13 cellular contexts compared by ENCODE assay signal in the genomic region with DNA sequence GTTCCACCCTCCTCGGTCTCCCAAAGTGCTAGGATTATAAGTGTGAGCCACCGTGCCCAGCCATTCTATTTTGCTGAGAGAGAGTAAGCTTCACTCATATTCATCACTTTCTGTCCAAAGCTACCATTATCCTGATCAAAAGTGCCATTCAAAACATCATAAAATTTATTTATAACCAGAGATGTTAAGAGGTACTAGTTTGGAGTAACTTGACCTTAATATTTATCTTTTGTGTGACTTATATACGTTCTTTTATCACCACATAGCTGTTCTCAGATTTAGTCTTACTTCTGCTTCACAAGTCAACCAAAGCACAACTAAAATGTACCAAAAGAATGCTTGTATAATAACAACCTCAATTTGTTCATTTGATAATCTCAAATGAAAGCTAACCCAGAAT. TPM values are rescaled to one million over a fixed set of nuclear protein-coding genes. Genes with fewer than 3 reads are reported as not detected.
DNase-seq lines count a peak whose midpoint lies in the region; ATAC-seq lines count a peak whose summit lies in the region.
"Had no signal": no experiment of that assay in that cellular context is flagged by ENCODE, and none has a peak within 500 bp of the region (broad histone marks: within the 10 kb centered on the region; RNA-seq: fewer than 3 reads in every experiment).

No MANE protein-coding gene starts in this region.

- H3K27ac ChIP-seq in CD4-positive, alpha-beta memory T cell (ENCODE audit: low read depth, low read length), result no peak overlapping the region
- H3K27ac ChIP-seq: SJSA1 had no signal

- H3K4me1 Mint-ChIP-seq in CD4-positive, alpha-beta memory T cell, result peaks cover 47 to 86% (median 62%) of the 10 kb centered on the region in 4 donors
- H3K4me1 Mint-ChIP-seq in IgD-negative memory B cell (peaks cover 52 to 54% (median 54%) of the 10 kb centered on the region in 3 donors), memory B cell (peaks cover 31% of the 10 kb centered on the region)
- peaks cover 49% of the 10 kb centered on the region for H3K4me1 Mint-ChIP-seq in stimulated activated effector memory CD8-positive, alpha-beta T cell treated with anti-CD3 and anti-CD28 coated beads, Interleukin-12 subunit alpha, Interleukin-12 subunit beta, amount 100 ng/mL, for 72 hours
- peaks cover 37% of the 10 kb centered on the region for H3K4me1 Mint-ChIP-seq in activated naive CD8-positive, alpha-beta T cell treated with anti-CD3 and anti-CD28 coated beads for 36 hours

- CTCF ChIA-PET in CD4-positive, alpha-beta memory T cell (lab: Charles Lee; ENCODE audit: partially characterized antibody), result interaction anchor here (1.2 kb wide), 1 partner anchor 30 kb away, joined by 3 read pairs; no protein-coding TSS in a partner anchor

- POLR2A ChIA-PET in CD4-positive, alpha-beta memory T cell (lab: Charles Lee; ENCODE audit: partially characterized antibody), result interaction anchor here (1.3 to 5.2 kb wide), 2 partner anchors 15 to 18 kb away, joined by 5 to 27 read pairs; a partner anchor contains a TSS

- peaks cover 58% of the 10 kb centered on the region for H3K4me1 ChIP-seq in CD4-positive, alpha-beta memory T cell (ENCODE audit: insufficient read depth, low read length)

- DNase-seq in CD4-positive, alpha-beta memory T cell, result no peak
- DNase-seq in memory B cell (ENCODE audit: low spot score in 2 of 2), result no peak
- DNase-seq in stimulated activated effector memory CD8-positive, alpha-beta T cell treated with anti-CD3 and anti-CD28 coated beads, Interleukin-12 subunit alpha, Interleukin-12 subunit beta, amount 100 ng/mL, for 72 hours (ENCODE audit: low spot score in 2 of 2), result no peak
- no peak for DNase-seq in activated naive CD8-positive, alpha-beta T cell treated with anti-CD3 and anti-CD28 coated beads for 36 hours
- no peak for DNase-seq in NAMALWA (ENCODE audit: low spot score)
- DNase-seq: BE2C, Kasumi-1, NCI-H2029, NCI-H2171 treated with DMSO at 0.1 percent for 48 hours had no signal

- H3K27ac Mint-ChIP-seq in CD4-positive, alpha-beta memory T cell, result peak overlapping the region in 4 of 7 donors; percentile 51 to 57 (median 54)
- H3K27ac Mint-ChIP-seq in IgD-negative memory B cell (peak overlapping the region; percentile 43 to 94 (median 89)), memory B cell (peak overlapping the region; percentile 80)
- peak overlapping the region; percentile 32 for H3K27ac Mint-ChIP-seq in stimulated activated effector memory CD8-positive, alpha-beta T cell treated with anti-CD3 and anti-CD28 coated beads, Interleukin-12 subunit alpha, Interleukin-12 subunit beta, amount 100 ng/mL, for 72 hours
- H3K27ac Mint-ChIP-seq in activated naive CD8-positive, alpha-beta T cell treated with anti-CD3 and anti-CD28 coated beads for 36 hours, result no peak overlapping the region

- H3K36me3 ChIP-seq in CD4-positive, alpha-beta memory T cell (ENCODE audit: insufficient read depth, low read length), result no peaks in the 10 kb centered on the region

- H3K4me3 ChIP-seq in CD4-positive, alpha-beta memory T cell (ENCODE audit: low read length in 2 of 2), result no peak overlapping the region
- H3K4me3 ChIP-seq: HAP-1, SJSA1 had no signal

- H3K27me3 ChIP-seq in CD4-positive, alpha-beta memory T cell (ENCODE audit: insufficient read depth, low read length), result no peaks in the 10 kb centered on the region
- H3K27me3 ChIP-seq: BE2C, SJSA1 had no signal

- intact Hi-C loops in CD4-positive, alpha-beta memory T cell (cut with micrococcal nuclease), result loop anchor here (2.0 kb wide), 1 partner anchor 17 kb away; no protein-coding TSS in a partner anchor

- ATAC-seq in memory B cell (ENCODE audit: low read depth) (no peak), GM19455 (IDR thresholded peaks at IDR 0.05; ENCODE audit: unreplicated experiment) (no peak)
- no peak for ATAC-seq in stimulated activated effector memory CD8-positive, alpha-beta T cell treated with anti-CD3 and anti-CD28 coated beads, Interleukin-12 subunit alpha, Interleukin-12 subunit beta, amount 100 ng/mL, for 72 hours

- H3K36me3 Mint-ChIP-seq in CD4-positive, alpha-beta memory T cell, result peaks cover 26 to 40% of the 10 kb centered on the region in 2 donors
- no peaks in the 10 kb centered on the region for H3K36me3 Mint-ChIP-seq in IgD-negative memory B cell
- peaks cover 6% of the 10 kb centered on the region for H3K36me3 Mint-ChIP-seq in memory B cell
- H3K36me3 Mint-ChIP-seq in stimulated activated effector memory CD8-positive, alpha-beta T cell treated with anti-CD3 and anti-CD28 coated beads, Interleukin-12 subunit alpha, Interleukin-12 subunit beta, amount 100 ng/mL, for 72 hours, result peaks cover 69% of the 10 kb centered on the region
- H3K36me3 Mint-ChIP-seq in activated naive CD8-positive, alpha-beta T cell treated with anti-CD3 and anti-CD28 coated beads for 36 hours, result peaks cover 40% of the 10 kb centered on the region

- peaks cover 0 to 2% (median 0%) of the 10 kb centered on the region in 8 donors for H3K9me3 Mint-ChIP-seq in CD4-positive, alpha-beta memory T cell
- H3K9me3 Mint-ChIP-seq in IgD-negative memory B cell, result no peaks in the 10 kb centered on the region
- H3K9me3 Mint-ChIP-seq in memory B cell, result no peaks in the 10 kb centered on the region
- no peaks in the 10 kb centered on the region for H3K9me3 Mint-ChIP-seq in stimulated activated effector memory CD8-positive, alpha-beta T cell treated with anti-CD3 and anti-CD28 coated beads, Interleukin-12 subunit alpha, Interleukin-12 subunit beta, amount 100 ng/mL, for 72 hours
- H3K9me3 Mint-ChIP-seq in activated naive CD8-positive, alpha-beta T cell treated with anti-CD3 and anti-CD28 coated beads for 36 hours, result peaks cover 2% of the 10 kb centered on the region

- no peaks in the 10 kb centered on the region for H3K27me3 Mint-ChIP-seq in CD4-positive, alpha-beta memory T cell
- H3K27me3 Mint-ChIP-seq in IgD-negative memory B cell (no peaks in the 10 kb centered on the region), memory B cell (no peaks in the 10 kb centered on the region)
- no peaks in the 10 kb centered on the region for H3K27me3 Mint-ChIP-seq in activated naive CD8-positive, alpha-beta T cell treated with anti-CD3 and anti-CD28 coated beads for 36 hours

- H3K4me3 Mint-ChIP-seq in CD4-positive, alpha-beta memory T cell, result peak overlapping the region in 3 of 8 donors; percentile 7 to 44 (median 27)
- H3K4me3 Mint-ChIP-seq in IgD-negative memory B cell (peak overlapping the region in 1 of 4 donors; percentile 75), memory B cell (no peak overlapping the region)
- peak overlapping the region; percentile 17 for H3K4me3 Mint-ChIP-seq in stimulated activated effector memory CD8-positive, alpha-beta T cell treated with anti-CD3 and anti-CD28 coated beads, Interleukin-12 subunit alpha, Interleukin-12 subunit beta, amount 100 ng/mL, for 72 hours
- H3K4me3 Mint-ChIP-seq in activated naive CD8-positive, alpha-beta T cell treated with anti-CD3 and anti-CD28 coated beads for 36 hours, result no peak overlapping the region

- H3K9me3 ChIP-seq in CD4-positive, alpha-beta memory T cell (ENCODE audit: control insufficient read depth in 1 of 2, low read length in 2 of 2), result no peaks in the 10 kb centered on the region
- H3K9me3 ChIP-seq: BE2C, HAP-1, SJSA1 had no signal

RNA-seq across cellular contexts. Expression of a gene that starts 18.1 kb away (rescaled TPM):
- 10 to 100 TPM; 68.6 to 69.8 TPM for total RNA-seq in CD4-positive, alpha-beta memory T cell
- 10 to 100 TPM; 49.3 to 51.7 TPM for polyA plus RNA-seq in CD4-positive, alpha-beta memory T cell
- polyA plus RNA-seq in IgD-negative memory B cell, result 84.6 TPM
- 10 to 100 TPM; 47.5 to 48.7 TPM for total RNA-seq in activated naive CD8-positive, alpha-beta T cell treated with anti-CD3 and anti-CD28 coated beads for 36 hours
